Comparison of ENCODE assay signal across 34 cellular contexts in genomic region chr2:182854405-182855105, GRCh38. TPM values are rescaled to one million over a fixed set of nuclear protein-coding genes. Genes with fewer than 3 reads are reported as not detected.
DNase-seq lines count a peak whose midpoint lies in the region; ATAC-seq and TF ChIP-seq lines count a peak whose summit lies in the region.
"Had no signal": no experiment of that assay in that cellular context is flagged by ENCODE, and none has a peak within 500 bp of the region (broad histone marks: within the 10 kb centered on the region; RNA-seq: fewer than 3 reads in every experiment).

No MANE protein-coding gene starts in this region.

- H3K4me2 ChIP-seq in PC-9 (no peak overlapping the region), trophoblast cell (ENCODE audit: low read length) (no peak overlapping the region)

- no peak overlapping the region for H3K27ac ChIP-seq in PC-9
- H3K27ac ChIP-seq in trophoblast cell (ENCODE audit: low read depth, low read length) = peak overlapping the region; percentile 36
- H3K27ac ChIP-seq in dorsolateral prefrontal cortex = no peak overlapping the region
- no peak overlapping the region for H3K27ac ChIP-seq in left lung
- H3K27ac ChIP-seq: C4-2B, GM23248, sigmoid colon, SJCRH30, transverse colon, VCaP had no signal

- CTCF ChIA-PET in PC-9 (lab: Charles Lee) = no interaction called here

- no peak overlapping the region for H3K4ac ChIP-seq in trophoblast cell (ENCODE audit: low read depth, low read length)

- H3K27me3 ChIP-seq in PC-9 (ENCODE audit: insufficient read depth, low read depth) (no peaks in the 10 kb centered on the region), trophoblast cell (ENCODE audit: insufficient read depth, low read length) (no peaks in the 10 kb centered on the region), dorsolateral prefrontal cortex (no peaks in the 10 kb centered on the region), left lung (no peaks in the 10 kb centered on the region)
- H3K27me3 ChIP-seq: heart left ventricle, sigmoid colon, SJCRH30, transverse colon had no signal

- peak overlapping the region; percentile 11; the same call in 1 of the 2 replicates for H2AFZ ChIP-seq in PC-9
- no peak overlapping the region for H2AFZ ChIP-seq in trophoblast cell (ENCODE audit: insufficient read depth, low read length, poor library complexity)
- H2AFZ ChIP-seq: GM23248 had no signal

- ATAC-seq in left lung = no peak
- ATAC-seq: activated naive CD4-positive, alpha-beta T cell treated with anti-CD3 and anti-CD28 coated beads, Interleukin-2, amount 50 U/mL, for 72 hours; heart left ventricle had no signal

- no peak overlapping the region for H3K4me3 ChIP-seq in PC-9
- no peak overlapping the region for H3K4me3 ChIP-seq in fibroblast of villous mesenchyme (ENCODE audit: low read depth, low read length)
- H3K4me3 ChIP-seq in trophoblast cell (ENCODE audit: low read depth, low read length) = no peak overlapping the region
- no peak overlapping the region for H3K4me3 ChIP-seq in dorsolateral prefrontal cortex
- no peak overlapping the region for H3K4me3 ChIP-seq in left lung
- H3K4me3 ChIP-seq: GM23248, heart left ventricle, lung, sigmoid colon, SJCRH30, transverse colon had no signal

- H4K12ac ChIP-seq in trophoblast cell (ENCODE audit: low read depth, low read length) = no peak overlapping the region

- H2BK120ac ChIP-seq in trophoblast cell (ENCODE audit: insufficient read depth, low read length, poor library complexity) = no peak overlapping the region

- no peak overlapping the region for H4K91ac ChIP-seq in trophoblast cell (ENCODE audit: low read depth, low read length)

- H3K36me3 ChIP-seq in PC-9 (ENCODE audit: low read depth) (no peaks in the 10 kb centered on the region), trophoblast cell (ENCODE audit: control insufficient read depth in 1 of 2, insufficient read depth in 2 of 2, low read length in 2 of 2) (no peaks in the 10 kb centered on the region), left lung (no peaks in the 10 kb centered on the region)
- H3K36me3 ChIP-seq: heart left ventricle, sigmoid colon, SJCRH30, transverse colon had no signal

- DNase-seq in A172 (ENCODE audit: low spot score) (peak; percentile 19), PC-9 (peak in 1 of 2 experiments; percentile 1), fibroblast of villous mesenchyme (ENCODE audit: low read depth) (peak; percentile 74), trophoblast cell (no peak), dorsolateral prefrontal cortex (no peak), DMS53 (lab: John Stamatoyannopoulos, UW) (no peak), NCI-H774 (lab: John Stamatoyannopoulos, UW) (no peak), left lung (no peak)
- DNase-seq: 8988T; activated CD4-positive, alpha-beta T cell treated with anti-CD3 and anti-CD28 coated beads for 48 hours; activated CD8-positive, alpha-beta memory T cell treated with anti-CD3 and anti-CD28 coated beads for 24 hours; activated T-cell treated with anti-CD3 and anti-CD28 coated beads for 4 hours; anterior cingulate cortex; Caco-2; caudate nucleus; cortex of kidney; foreskin fibroblast; GM23248; heart left ventricle; HFFc6; kidney; NCI-H187; NCI-H446 treated with DMSO at 0.1 percent for 48 hours; NCI-H82; RPMI8226; sigmoid colon; SJCRH30; stimulated activated CD4-positive, alpha-beta T cell treated with anti-CD3 and anti-CD28 coated beads, Interleukin-4, amount 100 ng/mL, for 1 hour; T1000; transverse colon had no signal

- H3K79me2 ChIP-seq in PC-9 (ENCODE audit: low read depth) = no peaks in the 10 kb centered on the region
- no peaks in the 10 kb centered on the region for H3K79me2 ChIP-seq in trophoblast cell (ENCODE audit: control insufficient read depth, insufficient read depth, low read length, poor library complexity)

- H3F3A ChIP-seq in PC-9 (ENCODE audit: insufficient read depth, low read depth) = no peaks in the 10 kb centered on the region

- H3K18ac ChIP-seq in trophoblast cell (ENCODE audit: low read length) = no peak overlapping the region

- no peak overlapping the region for H2BK12ac ChIP-seq in trophoblast cell (ENCODE audit: low read length)

- no peaks in the 10 kb centered on the region for H3K9me2 ChIP-seq in PC-9 (ENCODE audit: insufficient read depth)

- H3K4me1 ChIP-seq in PC-9 (replicated peaks; ENCODE audit: insufficient read depth) (no peaks in the 10 kb centered on the region), trophoblast cell (ENCODE audit: control insufficient read depth in 1 of 2, insufficient read depth in 2 of 2, low read length in 2 of 2) (peaks cover 0 to 7% of the 10 kb centered on the region in 2 experiments), left lung (no peaks in the 10 kb centered on the region)
- H3K4me1 ChIP-seq: transverse colon had no signal

- whole genome bisulfite sequencing in trophoblast cell (ENCODE audit: extremely low coverage, insufficient coverage, insufficient read length) = no CpG with 5 or more reads among the region's 4 CpGs

- H3K9me3 ChIP-seq in PC-9 (ENCODE audit: insufficient read depth, low read depth) = no peaks in the 10 kb centered on the region
- no peaks in the 10 kb centered on the region for H3K9me3 ChIP-seq in trophoblast cell (ENCODE audit: insufficient read depth, low read depth, low read length)
- no peaks in the 10 kb centered on the region for H3K9me3 ChIP-seq in left lung
- H3K9me3 ChIP-seq: sigmoid colon, SJCRH30, transverse colon had no signal

- peaks cover 2% of the 10 kb centered on the region for H3K79me1 ChIP-seq in trophoblast cell (ENCODE audit: low read length)

- H3K23ac ChIP-seq in trophoblast cell (ENCODE audit: low read length) = no peak overlapping the region

- H3K9ac ChIP-seq in trophoblast cell (ENCODE audit: low read length) = no peak overlapping the region
- H3K9ac ChIP-seq: GM23248 had no signal

- H4K20me1 ChIP-seq in PC-9 (ENCODE audit: insufficient read depth) = no peaks in the 10 kb centered on the region

- H2AK5ac ChIP-seq in trophoblast cell (ENCODE audit: low read length) = no peak overlapping the region

- TF ChIP-seq CTCF in PC-9 (conservative IDR thresholded peaks at IDR 0.05) = no peak
- TF ChIP-seq CTCF in fibroblast of villous mesenchyme (IDR thresholded peaks at IDR 0.05; ENCODE audit: insufficient read depth, low read depth, low read length) = no peak
- TF ChIP-seq CTCF in dorsolateral prefrontal cortex (IDR thresholded peaks at IDR 0.05 in 54 of 56, conservative IDR thresholded peaks at IDR 0.05 in 2 of 56; ENCODE audit: low read depth in 1 of 56, partially characterized antibody in 56 of 56) = no peak
- no peak for TF ChIP-seq CTCF in left lung (IDR thresholded peaks at IDR 0.05)

- intact Hi-C loops in PC-9 (cut with micrococcal nuclease; ENCODE audit: unreplicated experiment) (no loop called here), dorsolateral prefrontal cortex (cut with DNase I) (no loop called here), left lung (cut with DNase I) (no loop called here)

- no peak overlapping the region for H2BK5ac ChIP-seq in trophoblast cell (ENCODE audit: low read depth, low read length, poor library complexity)

- POLR2A ChIA-PET in PC-9 (lab: Charles Lee; ENCODE audit: unreplicated experiment) = no interaction called here

- BruUV-seq in PC-9 (replicated peaks; lab: Mats Ljungman, UMichigan) = no TSS peak

- H4K8ac ChIP-seq in trophoblast cell (ENCODE audit: low read depth, low read length) = no peak overlapping the region

- no peak overlapping the region for H3K14ac ChIP-seq in trophoblast cell (ENCODE audit: low read length)

RNA-seq across cellular contexts. Expression of gene FRZB, which starts 11.9 kb away (rescaled TPM):
- 0.31 and 0.74 TPM in 2 replicates for total RNA-seq in A172 (2014; rRNA removed; shearing (Covaris generic))
- 0.15 TPM in 2 replicates for total RNA-seq in PC-9 (2021)
- 0.32 and 0.43 TPM in 2 replicates for total RNA-seq in fibroblast of villous mesenchyme
- polyA plus RNA-seq in trophoblast cell (2013) = 0.25 and 0.36 TPM in 2 replicates
- 10 to 100 TPM in 25 of 120 experiments, 1 to 10 TPM in 95; 1.1 to 55.4 (median 4.8) TPM for total RNA-seq in dorsolateral prefrontal cortex
- 1 to 10 TPM in 1 of 2 donors, under 1 TPM in 1; 0.76 to 2.8 TPM for total RNA-seq in left lung
- total RNA-seq: activated naive CD4-positive, alpha-beta T cell treated with anti-CD3 and anti-CD28 coated beads, Interleukin-2, amount 50 U/mL, for 72 hours; Caco-2 had no signal

Comparison
In these comparisons a context has a peak if more than half of its experiments do, and no peak if none do; other contexts are left out.
1. DNase-seq: peak in A172 (single experiment) and fibroblast of villous mesenchyme (single experiment); none in trophoblast cell (0 of 2), dorsolateral prefrontal cortex (0 of 10), DMS53 (single experiment), NCI-H774 (single experiment) and left lung (0 of 2).